Comparison of ENCODE assay signal across 8 cellular contexts in genomic region chr6:36360241-36361054, GRCh38. TPM values are rescaled to one million over a fixed set of nuclear protein-coding genes. Genes with fewer than 3 reads are reported as not detected.
DNase-seq lines count a peak whose midpoint lies in the region; ATAC-seq and TF ChIP-seq lines count a peak whose summit lies in the region.

No MANE protein-coding gene starts in this region.

- H3K36me3 ChIP-seq in upper lobe of right lung, result no peaks in the 10 kb centered on the region

- CTCF ChIA-PET in activated naive CD4-positive, alpha-beta T cell treated with anti-CD3 and anti-CD28 coated beads, Interleukin-2, amount 10 ng/mL, durations not matched to agents 7 days and 5 days (lab: Charles Lee), result interaction anchor here (0.6 to 6.6 kb wide), 16 partner anchors 8 to 624 kb away, joined by 3 to 42 read pairs (median 4); partner anchors contain the start of genes ARMC12 and ETV7

- H3K4me3 Mint-ChIP-seq in activated naive CD4-positive, alpha-beta T cell treated with anti-CD3 and anti-CD28 coated beads, Interleukin-2, amount 10 ng/mL, durations not matched to agents 7 days and 5 days, result no peak overlapping the region

- DNase-seq in AG08396 (ENCODE audit: low spot score), result peak; percentile 86
- peak; percentile 69 for DNase-seq in GM19240 (ENCODE audit: insufficient read length, low spot score)
- peak; percentile 76 for DNase-seq in NCI-H1105 (lab: John Stamatoyannopoulos, UW)
- DNase-seq in activated naive CD4-positive, alpha-beta T cell treated with anti-CD3 and anti-CD28 coated beads, Interleukin-2, amount 10 ng/mL, durations not matched to agents 7 days and 5 days, result peak; percentile 80
- DNase-seq in glomerular endothelial cell (ENCODE audit: extremely low read depth, low read depth, low spot score), result peak; percentile 44
- peak; percentile 66 to 97 (median 82) for DNase-seq in posterior cingulate gyrus
- peak; percentile 81 for DNase-seq in upper lobe of right lung

- intact Hi-C loops in posterior cingulate gyrus (cut with DNase I), result loop anchor here (1.0 to 10.0 kb wide), 3 partner anchors 19 to 236 kb away; no protein-coding TSS in a partner anchor
- intact Hi-C loops in upper lobe of right lung (cut with DNase I), result no loop called here

- no peak overlapping the region for H3K4me3 ChIP-seq in upper lobe of right lung

- no peak overlapping the region for H3K27ac ChIP-seq in upper lobe of right lung

- no peaks in the 10 kb centered on the region for H3K9me3 Mint-ChIP-seq in activated naive CD4-positive, alpha-beta T cell treated with anti-CD3 and anti-CD28 coated beads, Interleukin-2, amount 10 ng/mL, durations not matched to agents 7 days and 5 days

- H3K27me3 Mint-ChIP-seq in activated naive CD4-positive, alpha-beta T cell treated with anti-CD3 and anti-CD28 coated beads, Interleukin-2, amount 10 ng/mL, durations not matched to agents 7 days and 5 days, result peaks cover 36% of the 10 kb centered on the region

- no peaks in the 10 kb centered on the region for H3K9me3 ChIP-seq in upper lobe of right lung

- peaks cover 7% of the 10 kb centered on the region for H3K4me1 ChIP-seq in upper lobe of right lung

- ATAC-seq in SK-N-SH treated with all-trans-retinoic acid at 6 μM for 48 hours (peak; percentile 98), upper lobe of right lung (peak; percentile 93)

- H3K4me1 Mint-ChIP-seq in activated naive CD4-positive, alpha-beta T cell treated with anti-CD3 and anti-CD28 coated beads, Interleukin-2, amount 10 ng/mL, durations not matched to agents 7 days and 5 days, result peaks cover 21% of the 10 kb centered on the region

- peak; percentile 82 for TF ChIP-seq CTCF in upper lobe of right lung (IDR thresholded peaks at IDR 0.05)

- no peaks in the 10 kb centered on the region for H3K36me3 Mint-ChIP-seq in activated naive CD4-positive, alpha-beta T cell treated with anti-CD3 and anti-CD28 coated beads, Interleukin-2, amount 10 ng/mL, durations not matched to agents 7 days and 5 days

- H3K27me3 ChIP-seq in upper lobe of right lung, result no peaks in the 10 kb centered on the region

- H3K27ac Mint-ChIP-seq in activated naive CD4-positive, alpha-beta T cell treated with anti-CD3 and anti-CD28 coated beads, Interleukin-2, amount 10 ng/mL, durations not matched to agents 7 days and 5 days, result no peak overlapping the region

TF ChIP-seq in SK-N-SH treated with all-trans-retinoic acid at 6 μM for 48 hours, 23 proteins besides CTCF, POLR2A, EP300 and RAD21:
- no peak for TF ChIP-seq ZNF8 (CRISPR knock-in tag; IDR thresholded peaks at IDR 0.05)
- TF ChIP-seq CREB5 (CRISPR knock-in tag; IDR thresholded peaks at IDR 0.05; ENCODE audit: low read depth), result no peak
- TF ChIP-seq CSDC2 (CRISPR knock-in tag; IDR thresholded peaks at IDR 0.05), result no peak
- no peak for TF ChIP-seq TSHZ2 (CRISPR knock-in tag; IDR thresholded peaks at IDR 0.05)
- TF ChIP-seq BACH2 (CRISPR knock-in tag; IDR thresholded peaks at IDR 0.05; ENCODE audit: borderline replicate concordance), result no peak
- no peak for TF ChIP-seq ISL1 (CRISPR knock-in tag; IDR thresholded peaks at IDR 0.05)
- no peak for TF ChIP-seq GLIS3 (CRISPR knock-in tag; IDR thresholded peaks at IDR 0.05)
- TF ChIP-seq ARNTL (CRISPR knock-in tag; IDR thresholded peaks at IDR 0.05; ENCODE audit: borderline replicate concordance, low read depth), result no peak
- no peak for TF ChIP-seq ZC3H10 (CRISPR knock-in tag; IDR thresholded peaks at IDR 0.05)
- TF ChIP-seq ESRRG (CRISPR knock-in tag; IDR thresholded peaks at IDR 0.05), result no peak
- no peak for TF ChIP-seq TOX (CRISPR knock-in tag; IDR thresholded peaks at IDR 0.05; ENCODE audit: borderline replicate concordance)

RNA-seq across cellular contexts. Expression of gene BNIP5, which starts 23.8 kb away (rescaled TPM):
- total RNA-seq in glomerular endothelial cell, result not detected in 2 replicates
- total RNA-seq in upper lobe of right lung, result not detected

RNA-seq across cellular contexts. Expression of gene ETV7, which starts 27.0 kb away (rescaled TPM):
- total RNA-seq in glomerular endothelial cell (2.5 and 2.7 TPM in 2 replicates), upper lobe of right lung (6.3 TPM)
